In genomic region chr1:228154021-228154684, GRCh38 we compare ENCODE assay signal across 21 cellular contexts. TPM values are rescaled to one million over a fixed set of nuclear protein-coding genes. Genes with fewer than 3 reads are reported as not detected.
A peak's percentile ranks its signal among the peaks of the same experiment; 100 is the strongest.
DNase-seq lines count a peak whose midpoint lies in the region; ATAC-seq and TF ChIP-seq lines count a peak whose summit lies in the region.
"Had no signal": no experiment of that assay in that cellular context is flagged by ENCODE, and none has a peak within 500 bp of the region (broad histone marks: within the 10 kb centered on the region; RNA-seq: fewer than 3 reads in every experiment).

No MANE protein-coding gene starts in this region.

- H3K36me3 ChIP-seq in left ventricle myocardium inferior (no peaks in the 10 kb centered on the region), aorta (ENCODE audit: control insufficient read depth in 1 of 2, insufficient read depth in 2 of 2, low read length in 1 of 2) (no peaks in the 10 kb centered on the region)
- H3K36me3 ChIP-seq: SJCRH30 had no signal

- H3K27ac Mint-ChIP-seq in activated naive CD8-positive, alpha-beta T cell treated with anti-CD3 and anti-CD28 coated beads for 36 hours = peak overlapping the region; percentile 70
- peak overlapping the region; percentile 64 for H3K27ac Mint-ChIP-seq in mesothelial cell of epicardium
- H3K27ac Mint-ChIP-seq: natural killer cell had no signal

- DNase-seq in left ventricle myocardium inferior (peak; percentile 6), Right ventricle myocardium superior (no peak), mesothelial cell of epicardium (ENCODE audit: low spot score in 2 of 2, unreplicated experiment in 2 of 2) (no peak), aorta (peak; percentile 37 to 60), SW480 (ENCODE audit: low spot score) (no peak)
- no peak for DNase-seq in activated naive CD8-positive, alpha-beta T cell treated with anti-CD3 and anti-CD28 coated beads for 36 hours
- DNase-seq: activated CD8-positive, alpha-beta memory T cell treated with anti-CD3 and anti-CD28 coated beads for 24 hours; cerebellar nuclear complex; DND-41; hippocampal formation; KG1; MG63; natural killer cell; NCI-H226; SJCRH30; stimulated activated CD4-positive, alpha-beta T cell treated with anti-CD3 and anti-CD28 coated beads, Interleukin-2, amount 100 ng/mL, for 48 hours; substantia nigra had no signal

- peaks cover 23% of the 10 kb centered on the region for H3K4me1 Mint-ChIP-seq in activated naive CD8-positive, alpha-beta T cell treated with anti-CD3 and anti-CD28 coated beads for 36 hours
- peaks cover 7% of the 10 kb centered on the region for H3K4me1 Mint-ChIP-seq in mesothelial cell of epicardium

- no peaks in the 10 kb centered on the region for H3K36me3 Mint-ChIP-seq in activated naive CD8-positive, alpha-beta T cell treated with anti-CD3 and anti-CD28 coated beads for 36 hours
- no peaks in the 10 kb centered on the region for H3K36me3 Mint-ChIP-seq in mesothelial cell of epicardium
- H3K36me3 Mint-ChIP-seq: natural killer cell had no signal

- ATAC-seq in Right ventricle myocardium superior (ENCODE audit: poor library complexity) (no peak), aorta (ENCODE audit: low FRiP score) (no peak), GM18867 (IDR thresholded peaks at IDR 0.05; ENCODE audit: unreplicated experiment) (no peak)
- ATAC-seq: gastroesophageal sphincter, natural killer cell had no signal

- no peak overlapping the region for H3K4me3 Mint-ChIP-seq in activated naive CD8-positive, alpha-beta T cell treated with anti-CD3 and anti-CD28 coated beads for 36 hours
- no peak overlapping the region for H3K4me3 Mint-ChIP-seq in mesothelial cell of epicardium
- H3K4me3 Mint-ChIP-seq: natural killer cell had no signal

- TF ChIP-seq CTCF in left ventricle myocardium inferior (IDR thresholded peaks at IDR 0.05; ENCODE audit: borderline replicate concordance) (no peak), mesothelial cell of epicardium (IDR thresholded peaks at IDR 0.05; ENCODE audit: unreplicated experiment) (no peak)

- H3K4me1 ChIP-seq in left ventricle myocardium inferior = peaks cover 40% of the 10 kb centered on the region
- no peaks in the 10 kb centered on the region for H3K4me1 ChIP-seq in aorta (ENCODE audit: control insufficient read depth in 1 of 2, insufficient read depth in 2 of 2, low read length in 2 of 2)

- H3K27me3 ChIP-seq in left ventricle myocardium inferior (ENCODE audit: low read depth) (peaks cover 5% of the 10 kb centered on the region), aorta (ENCODE audit: control insufficient read depth in 1 of 2, insufficient read depth in 2 of 2, low read length in 1 of 2) (no peaks in the 10 kb centered on the region)
- H3K27me3 ChIP-seq: gastroesophageal sphincter, MG63, Peyer's patch, SJCRH30 had no signal

- no peaks in the 10 kb centered on the region for H3K27me3 Mint-ChIP-seq in activated naive CD8-positive, alpha-beta T cell treated with anti-CD3 and anti-CD28 coated beads for 36 hours
- H3K27me3 Mint-ChIP-seq in mesothelial cell of epicardium (ENCODE audit: low read depth) = no peaks in the 10 kb centered on the region

- intact Hi-C loops in left ventricle myocardium inferior (cut with micrococcal nuclease) = no loop called here
- intact Hi-C loops in Right ventricle myocardium superior (cut with DNase I) = no loop called here
- intact Hi-C loops in aorta (cut with DNase I) = no loop called here

- H3K9me3 ChIP-seq in left ventricle myocardium inferior (replicated peaks) (no peaks in the 10 kb centered on the region), aorta (ENCODE audit: control insufficient read depth, low read length) (no peaks in the 10 kb centered on the region)
- H3K9me3 ChIP-seq: gastroesophageal sphincter, MG63, Peyer's patch, SJCRH30 had no signal

- 91 to 93% methylated on average over 12 of the region's 12 CpGs for WGBS in aorta, 2 donors

- H3K27ac ChIP-seq in left ventricle myocardium inferior (replicated peaks) = no peak overlapping the region
- no peak overlapping the region for H3K27ac ChIP-seq in aorta (ENCODE audit: low read depth in 1 of 2, low read length in 2 of 2)
- H3K27ac ChIP-seq: C4-2B, gastroesophageal sphincter, Peyer's patch, SJCRH30 had no signal

- H3K9me3 Mint-ChIP-seq in activated naive CD8-positive, alpha-beta T cell treated with anti-CD3 and anti-CD28 coated beads for 36 hours = no peaks in the 10 kb centered on the region
- no peaks in the 10 kb centered on the region for H3K9me3 Mint-ChIP-seq in mesothelial cell of epicardium
- H3K9me3 Mint-ChIP-seq: natural killer cell had no signal

- H3K4me3 ChIP-seq in left ventricle myocardium inferior (no peak overlapping the region), aorta (ENCODE audit: low read length in 2 of 2) (no peak overlapping the region)
- H3K4me3 ChIP-seq: gastroesophageal sphincter, MG63, Peyer's patch, SJCRH30 had no signal

RNA-seq across cellular contexts. Expression of gene GJC2, which starts 4.4 kb away (rescaled TPM):
- total RNA-seq in left ventricle myocardium inferior (1.0 TPM), Right ventricle myocardium superior (1.6 TPM), mesothelial cell of epicardium (2.5 to 2.6 TPM (median 2.5 TPM) in 3 replicates), aorta (1 to 10 TPM; 4.3 to 4.5 TPM)
- 1 to 10 TPM; 1.1 to 1.2 TPM for total RNA-seq in activated naive CD8-positive, alpha-beta T cell treated with anti-CD3 and anti-CD28 coated beads for 36 hours
- polyA plus RNA-seq in aorta = under 1 TPM; 0.50 to 0.87 TPM

RNA-seq across cellular contexts. Expression of gene IBA57, which starts 11.5 kb away (rescaled TPM):
- total RNA-seq in left ventricle myocardium inferior = 15.0 TPM
- 14.8 TPM for total RNA-seq in Right ventricle myocardium superior
- 10 to 100 TPM; 18.1 to 19.3 TPM for total RNA-seq in activated naive CD8-positive, alpha-beta T cell treated with anti-CD3 and anti-CD28 coated beads for 36 hours
- 10.8 to 14.2 TPM (median 11.8 TPM) in 3 replicates for total RNA-seq in mesothelial cell of epicardium
- total RNA-seq in aorta = 10 to 100 TPM in 1 of 2 donors, 1 to 10 TPM in 1; 7.8 to 11.1 TPM
- 1 to 10 TPM in 1 of 2 donors, under 1 TPM in 1; 0.95 to 1.8 TPM for polyA plus RNA-seq in aorta

RNA-seq across cellular contexts. Expression of gene GUK1, which starts 14.1 kb away (rescaled TPM):
- total RNA-seq in left ventricle myocardium inferior (150 TPM), Right ventricle myocardium superior (143 TPM), mesothelial cell of epicardium (129 to 136 TPM (median 135 TPM) in 3 replicates), aorta (100 to 1,000 TPM; 247 to 248 TPM)
- total RNA-seq in activated naive CD8-positive, alpha-beta T cell treated with anti-CD3 and anti-CD28 coated beads for 36 hours = 100 to 1,000 TPM; 294 to 304 TPM
- 100 to 1,000 TPM; 660 to 973 TPM for polyA plus RNA-seq in aorta

RNA-seq across cellular contexts. Expression of gene MRPL55, which starts 45.1 kb away (rescaled TPM):
- total RNA-seq in left ventricle myocardium inferior (51.0 TPM), Right ventricle myocardium superior (65.6 TPM), mesothelial cell of epicardium (53.9 to 56.9 TPM (median 54.2 TPM) in 3 replicates), aorta (10 to 100 TPM; 27.4 to 35.4 TPM)
- total RNA-seq in activated naive CD8-positive, alpha-beta T cell treated with anti-CD3 and anti-CD28 coated beads for 36 hours = 10 to 100 TPM; 75.0 to 82.4 TPM
- 100 to 1,000 TPM in 1 of 2 donors, 10 to 100 TPM in 1; 41.8 to 152 TPM for polyA plus RNA-seq in aorta

RNA-seq across cellular contexts. Expression of gene C1orf35, which starts 51.0 kb away (rescaled TPM):
- total RNA-seq in left ventricle myocardium inferior (7.1 TPM), Right ventricle myocardium superior (7.3 TPM), mesothelial cell of epicardium (19.3 to 20.9 TPM (median 20.2 TPM) in 3 replicates), aorta (10 to 100 TPM in 1 of 2 donors, 1 to 10 TPM in 1; 7.9 to 11.4 TPM)
- 10 to 100 TPM; 24.4 to 26.1 TPM for total RNA-seq in activated naive CD8-positive, alpha-beta T cell treated with anti-CD3 and anti-CD28 coated beads for 36 hours
- 10 to 100 TPM in 1 of 2 donors, 1 to 10 TPM in 1; 3.6 to 36.2 TPM for polyA plus RNA-seq in aorta

Comparison
In these comparisons a context has a peak if more than half of its experiments do, and no peak if none do; other contexts are left out.
1. DNase-seq: peak in left ventricle myocardium inferior (single experiment) and aorta (2 of 2); none in Right ventricle myocardium superior (single experiment), activated naive CD8-positive, alpha-beta T cell treated with anti-CD3 and anti-CD28 coated beads for 36 hours (single experiment), mesothelial cell of epicardium (0 of 2) and SW480 (single experiment).